Comparison of ENCODE assay signal across 30 cellular contexts in genomic region chr2:178910005-178910404, GRCh38.
DNase-seq lines count a peak whose midpoint lies in the region; ATAC-seq and TF ChIP-seq lines count a peak whose summit lies in the region.
"Had no signal": no experiment of that assay in that cellular context is flagged by ENCODE, and none has a peak within 500 bp of the region (broad histone marks: within the 10 kb centered on the region; RNA-seq: fewer than 3 reads in every experiment).

No MANE protein-coding gene starts in this region.

- H3K27ac ChIP-seq in mammary epithelial cell (ENCODE audit: insufficient read depth, low read depth, low read length) (no peak overlapping the region), gastrocnemius medialis (peak overlapping the region; percentile 72 to 83 (median 78)), stomach (no peak overlapping the region)
- H3K27ac ChIP-seq: lower lobe of right lung, sigmoid colon, SK-N-MC, testis had no signal

- H3K27ac Mint-ChIP-seq in MCF 10A (ENCODE audit: low read depth, unreplicated experiment): no peak overlapping the region
- H3K27ac Mint-ChIP-seq: activated CD4-positive, alpha-beta memory T cell treated with anti-CD3 and anti-CD28 coated beads, Interleukin-2, amount 10 ng/mL, durations not matched to agents 7 days and 5 days; activated naive CD4-positive, alpha-beta T cell treated with anti-CD3 and anti-CD28 coated beads, Interleukin-2, amount 10 ng/mL, durations not matched to agents 7 days and 5 days; CD8-positive, alpha-beta memory T cell; dendritic cell treated with granulocyte-macrophage colony-stimulating factor and Interleukin-4, amounts not matched to agents 40 ng/mL and 50 ng/mL, for 4 days; H9; T-helper 17 cell had no signal

- H3K27me3 Mint-ChIP-seq in MCF 10A (ENCODE audit: insufficient read depth, unreplicated experiment): no peaks in the 10 kb centered on the region
- H3K27me3 Mint-ChIP-seq: activated naive CD4-positive, alpha-beta T cell treated with anti-CD3 and anti-CD28 coated beads, Interleukin-2, amount 10 ng/mL, durations not matched to agents 7 days and 5 days; CD8-positive, alpha-beta memory T cell had no signal

- no peaks in the 10 kb centered on the region for H3K36me3 ChIP-seq in mammary epithelial cell (ENCODE audit: insufficient read depth, low read length)
- no peaks in the 10 kb centered on the region for H3K36me3 ChIP-seq in gastrocnemius medialis
- H3K36me3 ChIP-seq in stomach: no peaks in the 10 kb centered on the region
- H3K36me3 ChIP-seq: lower lobe of right lung, sigmoid colon had no signal

- CTCF ChIA-PET in mammary epithelial cell (lab: Charles Lee; ENCODE audit: low non-redundant PET): interaction anchor here (0.6 kb wide), 1 partner anchor 314 kb away, joined by 4 read pairs; no protein-coding TSS in a partner anchor
- CTCF ChIA-PET in MCF 10A (lab: Yijun Ruan, JAX): interaction anchor here (0.6 to 3.4 kb wide), 9 partner anchors 15 to 220 kb away, joined by 3 to 16 read pairs (median 7); no protein-coding TSS in a partner anchor

- ATAC-seq in gastrocnemius medialis: no peak
- no peak for ATAC-seq in GM19467 (IDR thresholded peaks at IDR 0.05; ENCODE audit: unreplicated experiment)
- ATAC-seq: T-helper 17 cell had no signal

- H3K9ac ChIP-seq in mammary epithelial cell (ENCODE audit: insufficient read depth, low read length): no peak overlapping the region

- no peak overlapping the region for H3K4me3 Mint-ChIP-seq in MCF 10A (ENCODE audit: unreplicated experiment)
- H3K4me3 Mint-ChIP-seq: activated CD4-positive, alpha-beta memory T cell treated with anti-CD3 and anti-CD28 coated beads, Interleukin-2, amount 10 ng/mL, durations not matched to agents 7 days and 5 days; activated naive CD4-positive, alpha-beta T cell treated with anti-CD3 and anti-CD28 coated beads, Interleukin-2, amount 10 ng/mL, durations not matched to agents 7 days and 5 days; CD8-positive, alpha-beta memory T cell; dendritic cell treated with granulocyte-macrophage colony-stimulating factor and Interleukin-4, amounts not matched to agents 40 ng/mL and 50 ng/mL, for 4 days; H9; neural crest cell; T-helper 17 cell had no signal

- no peak overlapping the region for H3K4me2 ChIP-seq in mammary epithelial cell (ENCODE audit: insufficient read depth, low read depth, low read length)

- H3K27me3 ChIP-seq in mammary epithelial cell (ENCODE audit: insufficient read depth, low read length) (no peaks in the 10 kb centered on the region), gastrocnemius medialis (no peaks in the 10 kb centered on the region), stomach (no peaks in the 10 kb centered on the region)
- H3K27me3 ChIP-seq: sigmoid colon, testis had no signal

- in situ Hi-C loops in mammary epithelial cell (cut with MboI; ENCODE audit: low sequenced_read_pairs in 2 of 2) (loop anchor here (10.0 kb wide), 1 partner anchor 115 kb away; no protein-coding TSS in a partner anchor), gastrocnemius medialis (cut with MboI; ENCODE audit: low sequenced_read_pairs in 4 of 4) (loop anchor here (5.0 to 10.0 kb wide), 2 partner anchors 113 to 115 kb away; no protein-coding TSS in a partner anchor)

- H3K9me3 ChIP-seq in mammary epithelial cell (replicated peaks; ENCODE audit: insufficient read depth, low read length): no peaks in the 10 kb centered on the region
- no peaks in the 10 kb centered on the region for H3K9me3 ChIP-seq in gastrocnemius medialis
- H3K9me3 ChIP-seq in stomach: no peaks in the 10 kb centered on the region
- H3K9me3 ChIP-seq: lower lobe of right lung, sigmoid colon, testis had no signal

- DNase-seq in mammary epithelial cell (peak; percentile 11), MCF 10A (ENCODE audit: unreplicated experiment) (no peak), OCI-M1 (lab: John Stamatoyannopoulos, UW) (peak; percentile 26), epithelial cell of esophagus (ENCODE audit: low read depth) (peak; percentile 66), gastrocnemius medialis (no peak), stomach (no peak), COR-L47 (lab: John Stamatoyannopoulos, UW) (no peak)
- DNase-seq: activated CD4-positive, alpha-beta memory T cell treated with anti-CD3 and anti-CD28 coated beads, Interleukin-2, amount 10 ng/mL, durations not matched to agents 7 days and 5 days; activated CD4-positive, alpha-beta T cell treated with anti-CD3 and anti-CD28 coated beads for 1 hour; activated CD8-positive, alpha-beta memory T cell treated with anti-CD3 and anti-CD28 coated beads, Interleukin-2, amount 50 U/mL, for 48 hours; activated naive CD4-positive, alpha-beta T cell treated with anti-CD3 and anti-CD28 coated beads, Interleukin-2, amount 10 ng/mL, durations not matched to agents 7 days and 5 days; amygdala; CD8-positive, alpha-beta memory T cell; DMS79; GF-D8; H9; islet precursor cell; lower lobe of right lung; NCI-H1105 treated with DMSO at 0.1 percent for 48 hours; NCI-H1930; NCI-H524 treated with DMSO at 0.1 percent for 48 hours; RPMI8226; sigmoid colon; stimulated activated naive CD4-positive, alpha-beta T cell treated with Interleukin-2 at 50 U/mL for 16 hours; T-helper 17 cell; testis had no signal

- H3K4me1 ChIP-seq in mammary epithelial cell (ENCODE audit: insufficient read depth, low read length): peaks cover 11% of the 10 kb centered on the region
- H3K4me1 ChIP-seq in gastrocnemius medialis: peaks cover 56 to 60% of the 10 kb centered on the region in 2 donors
- peaks cover 0 to 8% (median 3%) of the 10 kb centered on the region in 4 donors for H3K4me1 ChIP-seq in stomach
- H3K4me1 ChIP-seq: lower lobe of right lung, sigmoid colon had no signal

- H3K9me3 Mint-ChIP-seq in MCF 10A (ENCODE audit: unreplicated experiment): no peaks in the 10 kb centered on the region
- H3K9me3 Mint-ChIP-seq: activated CD4-positive, alpha-beta memory T cell treated with anti-CD3 and anti-CD28 coated beads, Interleukin-2, amount 10 ng/mL, durations not matched to agents 7 days and 5 days; activated naive CD4-positive, alpha-beta T cell treated with anti-CD3 and anti-CD28 coated beads, Interleukin-2, amount 10 ng/mL, durations not matched to agents 7 days and 5 days; CD8-positive, alpha-beta memory T cell; H9; neural crest cell had no signal

- BruUV-seq in mammary epithelial cell (replicated peaks; lab: Mats Ljungman, UMichigan) (no TSS peak), MCF 10A (replicated peaks; lab: Mats Ljungman, UMichigan) (no TSS peak)

- no peak for TF ChIP-seq EP300 in stomach (IDR thresholded peaks at IDR 0.05)

- intact Hi-C loops in mammary epithelial cell (cut with micrococcal nuclease) (loop anchor here (5.0 kb wide), 1 partner anchor 217 kb away; no protein-coding TSS in a partner anchor), MCF 10A (cut with micrococcal nuclease) (no loop called here), gastrocnemius medialis (cut with DNase I; ENCODE audit: low total_unique reads) (loop anchor here (10.0 kb wide), 2 partner anchors 115 to 215 kb away; no protein-coding TSS in a partner anchor), stomach (cut with DNase I; ENCODE audit: low total_unique reads) (loop anchor here (10.0 kb wide), 1 partner anchor 115 kb away; no protein-coding TSS in a partner anchor)

- H4K20me1 ChIP-seq in mammary epithelial cell (ENCODE audit: insufficient read depth, low read length): no peaks in the 10 kb centered on the region

- no peak overlapping the region for H3K4me3 ChIP-seq in mammary epithelial cell (replicated peaks in 1 of 3; ENCODE audit: insufficient read depth in 1 of 3, low read depth in 2 of 3, low read length in 3 of 3)
- H3K4me3 ChIP-seq in epithelial cell of esophagus (ENCODE audit: low read length): no peak overlapping the region
- H3K4me3 ChIP-seq in gastrocnemius medialis: peak overlapping the region in 1 of 4 donors; percentile 33
- no peak overlapping the region for H3K4me3 ChIP-seq in stomach
- H3K4me3 ChIP-seq: lower lobe of right lung, sigmoid colon, SK-N-MC, testis had no signal

- 55% methylated on average over 5 of the region's 5 CpGs for WGBS in mammary epithelial cell (ENCODE audit: low coverage, missing lambda C conversion rate)
- 30 to 65% (median 49%) methylated on average over 5 of the region's 5 CpGs for WGBS in stomach, 5 donors

- peaks cover 16% of the 10 kb centered on the region for H3K4me1 Mint-ChIP-seq in MCF 10A (ENCODE audit: insufficient read depth, unreplicated experiment)
- H3K4me1 Mint-ChIP-seq: neural crest cell had no signal

- H3K36me3 Mint-ChIP-seq in MCF 10A (ENCODE audit: insufficient read depth, unreplicated experiment): no peaks in the 10 kb centered on the region
- H3K36me3 Mint-ChIP-seq: activated naive CD4-positive, alpha-beta T cell treated with anti-CD3 and anti-CD28 coated beads, Interleukin-2, amount 10 ng/mL, durations not matched to agents 7 days and 5 days had no signal

- TF ChIP-seq POLR2A in gastrocnemius medialis (IDR thresholded peaks at IDR 0.05) (no peak), stomach (IDR thresholded peaks at IDR 0.05) (no peak)

- TF ChIP-seq CTCF in mammary epithelial cell (conservative IDR thresholded peaks at IDR 0.05 in 1 of 2, IDR thresholded peaks at IDR 0.05 in 1 of 2; ENCODE audit: extremely low read depth in 1 of 2, insufficient read depth in 1 of 2, low read depth in 1 of 2, low read length in 2 of 2): no peak
- no peak for TF ChIP-seq CTCF in MCF 10A (IDR thresholded peaks at IDR 0.05; ENCODE audit: unreplicated experiment)
- no peak for TF ChIP-seq CTCF in epithelial cell of esophagus (IDR thresholded peaks at IDR 0.05; ENCODE audit: insufficient read depth, low read depth, low read length, missing control alignments)
- TF ChIP-seq CTCF in gastrocnemius medialis (IDR thresholded peaks at IDR 0.05 in 4 of 5, conservative IDR thresholded peaks at IDR 0.05 in 1 of 5): no peak
- no peak for TF ChIP-seq CTCF in stomach (IDR thresholded peaks at IDR 0.05)

- H2AFZ ChIP-seq in mammary epithelial cell (ENCODE audit: low read depth, low read length): no peak overlapping the region

- H3K79me2 ChIP-seq in mammary epithelial cell (ENCODE audit: insufficient read depth, low read length): no peaks in the 10 kb centered on the region

- dilution Hi-C loops in mammary epithelial cell (cut with HindIII; ENCODE audit: low sequenced_read_pairs): no loop called here

- POLR2A ChIA-PET in MCF 10A (lab: Yijun Ruan, JAX): interaction anchor here (0.5 to 1.3 kb wide), 4 partner anchors 8 to 111 kb away, joined by 3 to 4 read pairs (median 3); no protein-coding TSS in a partner anchor

Comparison
In these comparisons a context has a peak if more than half of its experiments do, and no peak if none do; other contexts are left out.
1. DNase-seq: peak in mammary epithelial cell (single experiment), OCI-M1 (single experiment) and epithelial cell of esophagus (single experiment); none in MCF 10A (single experiment), gastrocnemius medialis (0 of 2), stomach (single experiment) and COR-L47 (single experiment).
2. H3K27ac ChIP-seq: peak in gastrocnemius medialis (4 of 4); none in mammary epithelial cell (single experiment) and stomach (0 of 5).